Comparison of ENCODE assay signal across 9 cellular contexts in genomic region chr6:19839237-19839546, GRCh38. TPM values are rescaled to one million over a fixed set of nuclear protein-coding genes. Genes with fewer than 3 reads are reported as not detected.
DNase-seq lines count a peak whose midpoint lies in the region; ATAC-seq and TF ChIP-seq lines count a peak whose summit lies in the region.
"Had no signal": no experiment of that assay in that cellular context is flagged by ENCODE, and none has a peak within 500 bp of the region (broad histone marks: within the 10 kb centered on the region; RNA-seq: fewer than 3 reads in every experiment).

No MANE protein-coding gene starts in this region.

- no peaks in the 10 kb centered on the region for H3F3A ChIP-seq in MM.1S (ENCODE audit: insufficient read depth, low read length)

- no peaks in the 10 kb centered on the region for H3K4me1 ChIP-seq in MM.1S (ENCODE audit: low read length)

- H3K4me3 ChIP-seq in AG04449 (ENCODE audit: low read depth, low read length) (peak overlapping the region; percentile 74), MM.1S (ENCODE audit: low read length) (peak overlapping the region; percentile 13; the same call in 1 of the 2 replicates), fibroblast of pulmonary artery (replicated peaks; ENCODE audit: low read depth, low read length) (peak overlapping the region; percentile 75)

- TF ChIP-seq CTCF in AG04449 (IDR thresholded peaks at IDR 0.05; ENCODE audit: insufficient read depth, low read length, missing control alignments) = no peak
- TF ChIP-seq CTCF in MM.1S (IDR thresholded peaks at IDR 0.05; ENCODE audit: low read length) = no peak
- TF ChIP-seq CTCF in fibroblast of pulmonary artery (IDR thresholded peaks at IDR 0.05; ENCODE audit: low read length, missing control alignments) = no peak
- no peak for TF ChIP-seq CTCF in neural crest cell (conservative IDR thresholded peaks at IDR 0.05)

- H3K36me3 Mint-ChIP-seq in neural crest cell (ENCODE audit: low read depth) = peaks cover 14% of the 10 kb centered on the region

- peak overlapping the region; percentile 88 for H3K27ac Mint-ChIP-seq in neural crest cell (ENCODE audit: unreplicated experiment)

- 0 out of 2 replicates have a peak overlapping the region, but pooled peaks have one; percentile 74 for H2AFZ ChIP-seq in MM.1S (ENCODE audit: low read length)

- no peak for ATAC-seq in HG02973 (IDR thresholded peaks at IDR 0.05; ENCODE audit: unreplicated experiment)
- ATAC-seq in HG02759 (IDR thresholded peaks at IDR 0.05; ENCODE audit: unreplicated experiment) = no peak

- H3K27me3 ChIP-seq in MM.1S (replicated peaks; ENCODE audit: insufficient read depth, low read length) = no peaks in the 10 kb centered on the region

- H3K4me3 Mint-ChIP-seq in neural crest cell = peak overlapping the region; percentile 98

- no peak overlapping the region for H3K9ac ChIP-seq in MM.1S (ENCODE audit: low read length)

- peaks cover 3% of the 10 kb centered on the region for H3K27me3 Mint-ChIP-seq in neural crest cell (ENCODE audit: low read depth)

- no peak for DNase-seq in AG04449 (ENCODE audit: low read depth, low spot score)
- DNase-seq in MM.1S = no peak
- DNase-seq in fibroblast of pulmonary artery (ENCODE audit: low read depth) = no peak
- DNase-seq in neural crest cell (ENCODE audit: low read depth, low spot score) = no peak
- DNase-seq in NCI-H1092 (lab: John Stamatoyannopoulos, UW) = no peak
- no peak for DNase-seq in activated CD8-positive, alpha-beta memory T cell treated with anti-CD3 and anti-CD28 coated beads, Interleukin-2, amount 50 U/mL, for 48 hours
- DNase-seq: DND-41 had no signal

- no peak overlapping the region for H3K27ac ChIP-seq in MM.1S (ENCODE audit: low read length)

- H4K20me1 ChIP-seq in MM.1S (ENCODE audit: insufficient read depth, low read length) = no peaks in the 10 kb centered on the region

- no peaks in the 10 kb centered on the region for H3K9me2 ChIP-seq in MM.1S (replicated peaks; ENCODE audit: insufficient read depth, low read length)

- no peaks in the 10 kb centered on the region for H3K9me3 Mint-ChIP-seq in neural crest cell

- peaks cover 60% of the 10 kb centered on the region for H3K4me1 Mint-ChIP-seq in neural crest cell

- H3K79me2 ChIP-seq in MM.1S (ENCODE audit: low read length) = no peaks in the 10 kb centered on the region

- H3K4me2 ChIP-seq in MM.1S (ENCODE audit: low read depth, low read length) = peak overlapping the region; percentile 56; the same call in 1 of the 2 replicates

- no peaks in the 10 kb centered on the region for H3K36me3 ChIP-seq in MM.1S (replicated peaks; ENCODE audit: insufficient read depth, low read length)

- H3K9me3 ChIP-seq in MM.1S (replicated peaks; ENCODE audit: insufficient read depth, low read length) = no peaks in the 10 kb centered on the region

- POLR2A ChIA-PET in AG04449 (lab: Yijun Ruan, JAX) = no interaction called here

- CTCF ChIA-PET in AG04449 (lab: Yijun Ruan, JAX) = interaction anchor here (1.7 kb wide), 1 partner anchor 12 kb away, joined by 10 read pairs; no protein-coding TSS in a partner anchor

RNA-seq across cellular contexts. Expression of gene ID4, which starts 2.0 kb away (rescaled TPM):
- 104 and 106 TPM in 2 replicates for total RNA-seq in neural crest cell

Comparison
In these comparisons a context has a peak if more than half of its experiments do, and no peak if none do; other contexts are left out.
1. H3K4me3 ChIP-seq: peak in every context shown above with its lines; median percentile 75 in fibroblast of pulmonary artery; 74 in AG04449; 13 in MM.1S.